ENCODE assay signal across 21 cellular contexts in the genomic region with DNA sequence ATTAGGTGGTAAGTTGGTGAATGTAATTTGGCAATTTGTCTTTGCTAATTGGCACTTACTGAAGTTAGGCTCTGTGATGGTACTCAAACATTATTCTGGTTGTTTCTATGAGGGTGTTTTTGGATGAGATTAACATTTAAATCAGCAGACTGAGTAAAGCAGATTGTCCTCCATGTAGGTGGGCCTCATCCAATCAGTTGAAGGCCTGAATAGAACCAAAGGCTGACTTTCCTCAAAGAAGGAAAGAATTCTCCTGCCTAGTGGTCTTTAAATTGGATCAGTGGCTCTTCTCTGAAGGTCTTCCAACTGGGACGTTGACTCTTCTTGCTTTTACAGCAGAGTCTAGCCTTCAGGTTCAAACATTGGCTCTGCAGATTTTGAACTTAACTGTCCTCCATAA.
DNase-seq lines count a peak whose midpoint lies in the region; ATAC-seq, FAIRE-seq and TF ChIP-seq lines count a peak whose summit lies in the region.
"Had no signal": no experiment of that assay in that cellular context is flagged by ENCODE, and none has a peak within 500 bp of the region (broad histone marks: within the 10 kb centered on the region; RNA-seq: fewer than 3 reads in every experiment).

No MANE protein-coding gene starts in this region.

- no peak overlapping the region for H3K9ac ChIP-seq in HUES48 (ENCODE audit: low read depth, low read length)
- no peak overlapping the region for H3K9ac ChIP-seq in K562 (ENCODE audit: insufficient read depth in 1 of 2, low read depth in 2 of 2, low read length in 2 of 2)
- no peak overlapping the region for H3K9ac ChIP-seq in Karpas-422 (ENCODE audit: low read length)
- H3K9ac ChIP-seq: BLaER1 treated with 17β-estradiol and CSF1 and Interleukin-3, amounts not matched to agents 10 nM and 100 nM had no signal

- H4K20me1 ChIP-seq in K562 (replicated peaks; ENCODE audit: control insufficient read depth, insufficient read depth, low read length) (no peaks in the 10 kb centered on the region), Karpas-422 (ENCODE audit: insufficient read depth, low read depth, low read length) (no peaks in the 10 kb centered on the region)
- H4K20me1 ChIP-seq: BLaER1 treated with 17β-estradiol and CSF1 and Interleukin-3, amounts not matched to agents 10 nM and 100 nM had no signal

- FAIRE-seq in GM12891 (lab: Jason Lieb, UNC) (peak; percentile 41), K562 (lab: Jason Lieb, UNC) (no peak)
- FAIRE-seq: A549, D721Med, G401.6, GM12892, GM18507 had no signal

- 0% methylated on average over 1 of the region's 1 CpG for WGBS in K562 (ENCODE audit: insufficient coverage, low coverage, missing lambda C conversion rate)

- H3K9me1 ChIP-seq in K562 (ENCODE audit: control insufficient read depth, insufficient read depth, low read length): no peaks in the 10 kb centered on the region

- peaks cover 84% of the 10 kb centered on the region for H3K27me3 ChIP-seq in HUES48 (ENCODE audit: control insufficient read depth, insufficient read depth, low read length)
- no peaks in the 10 kb centered on the region for H3K27me3 ChIP-seq in K562 (ENCODE audit: control insufficient read depth in 2 of 2, insufficient read depth in 2 of 2, low read length in 2 of 2)
- H3K27me3 ChIP-seq in Karpas-422 (ENCODE audit: low read length): no peaks in the 10 kb centered on the region
- H3K27me3 ChIP-seq: BLaER1 treated with 17β-estradiol and CSF1 and Interleukin-3, amounts not matched to agents 10 nM and 100 nM had no signal

- no peak overlapping the region for H3K4me2 ChIP-seq in K562 (ENCODE audit: insufficient read depth, low read length)
- no peak overlapping the region for H3K4me2 ChIP-seq in Karpas-422 (ENCODE audit: low read depth, low read length, poor library complexity, severe bottlenecking)
- H3K4me2 ChIP-seq: A549; BLaER1 treated with 17β-estradiol and CSF1 and Interleukin-3, amounts not matched to agents 10 nM and 100 nM had no signal

- ATAC-seq in K562: no peak
- ATAC-seq in GM21515 (IDR thresholded peaks at IDR 0.05; ENCODE audit: unreplicated experiment): no peak
- ATAC-seq: A549; CD8-positive, alpha-beta T cell had no signal

- CTCF ChIA-PET in K562 (lab: Yijun Ruan, JAX; ENCODE audit: low intra/inter-chr PET ratio): interaction anchor here (0.7 kb wide), 1 partner anchor 23 kb away, joined by 3 read pairs; no protein-coding TSS in a partner anchor

- no peak overlapping the region for H2AFZ ChIP-seq in K562 (ENCODE audit: low read depth, low read length)
- no peak overlapping the region for H2AFZ ChIP-seq in Karpas-422 (ENCODE audit: low read length)

- H3K4me1 ChIP-seq in HUES48 (ENCODE audit: control insufficient read depth, insufficient read depth, low read length): peaks cover 9% of the 10 kb centered on the region; the same call in 1 of the 2 replicates
- no peaks in the 10 kb centered on the region for H3K4me1 ChIP-seq in K562 (replicated peaks in 1 of 2; ENCODE audit: control insufficient read depth in 2 of 2, insufficient read depth in 2 of 2, low read length in 2 of 2)
- H3K4me1 ChIP-seq in Karpas-422 (ENCODE audit: low read length): peaks cover 6% of the 10 kb centered on the region
- H3K4me1 ChIP-seq: A549, Caco-2 had no signal

- H3K9me3 ChIP-seq in HUES48 (ENCODE audit: control insufficient read depth, insufficient read depth, low read length) (no peaks in the 10 kb centered on the region), K562 (replicated peaks; ENCODE audit: control insufficient read depth, insufficient read depth, low read depth, low read length) (no peaks in the 10 kb centered on the region), Karpas-422 (ENCODE audit: low read length) (no peaks in the 10 kb centered on the region)
- H3K9me3 ChIP-seq: A549, Caco-2 had no signal

- H3K36me3 ChIP-seq in HUES48 (ENCODE audit: control insufficient read depth, insufficient read depth, low read length) (no peaks in the 10 kb centered on the region), K562 (ENCODE audit: control insufficient read depth, insufficient read depth, low read length) (no peaks in the 10 kb centered on the region), Karpas-422 (ENCODE audit: insufficient read depth, low read length) (no peaks in the 10 kb centered on the region)

- BruUV-seq in K562 (replicated peaks; lab: Mats Ljungman, UMichigan): no TSS peak

- in situ Hi-C loops in K562 (cut with MboI): no loop called here

- TF ChIP-seq EP300 in K562 (IDR thresholded peaks at IDR 0.05; ENCODE audit: low read length): no peak

- H3K79me2 ChIP-seq in K562 (ENCODE audit: control insufficient read depth, insufficient read depth, low read length) (no peaks in the 10 kb centered on the region), Karpas-422 (ENCODE audit: low read length) (no peaks in the 10 kb centered on the region)

- no peak for TF ChIP-seq RAD21 in K562 (CRISPR knock-in tag; conservative IDR thresholded peaks at IDR 0.05 in 1 of 2, IDR thresholded peaks at IDR 0.05 in 1 of 2)

- intact Hi-C loops in K562 (cut with micrococcal nuclease): no loop called here

- DNase-seq in GM12891 (ENCODE audit: insufficient read length, low spot score) (no peak), K562 (ENCODE audit: extremely low read depth in 1 of 4, low spot score in 3 of 4) (no peak), pons (ENCODE audit: low spot score) (no peak), Karpas-422 (no peak)
- DNase-seq: AML-193; Caco-2; Calu3; CD4-positive, alpha-beta T cell; CD8-positive, alpha-beta T cell; DMS79 treated with DMSO at 0.1 percent for 48 hours; GF-D8 had no signal

- TF ChIP-seq POLR2A in GM12891 (IDR thresholded peaks at IDR 0.05; ENCODE audit: low read depth, low read length): no peak
- TF ChIP-seq POLR2A in K562 (conservative IDR thresholded peaks at IDR 0.05): no peak

- H3K4me3 ChIP-seq in HUES48 (ENCODE audit: low read depth, low read length) (no peak overlapping the region), K562 (no peak overlapping the region), Karpas-422 (ENCODE audit: low read length) (no peak overlapping the region)
- H3K4me3 ChIP-seq: A549; BLaER1 treated with 17β-estradiol and CSF1 and Interleukin-3, amounts not matched to agents 10 nM and 100 nM had no signal

- H3K27ac ChIP-seq in HUES48 (ENCODE audit: low read depth, low read length) (peak overlapping the region; percentile 8), K562 (ENCODE audit: extremely low read depth, low read depth, low read length) (no peak overlapping the region), Karpas-422 (ENCODE audit: low read length) (no peak overlapping the region)
- H3K27ac ChIP-seq: 22Rv1; A549; BLaER1 treated with 17β-estradiol and CSF1 and Interleukin-3, amounts not matched to agents 10 nM and 100 nM; C4-2B had no signal

- H3K9me2 ChIP-seq in Karpas-422 (replicated peaks; ENCODE audit: insufficient read depth, low read length): no peaks in the 10 kb centered on the region

- TF ChIP-seq CTCF in K562 (IDR thresholded peaks at IDR 0.05 in 2 of 3, conservative IDR thresholded peaks at IDR 0.05 in 1 of 3; ENCODE audit: insufficient read depth in 2 of 3, low read depth in 1 of 3, low read length in 3 of 3): no peak

- POLR2A ChIA-PET in K562 (lab: Yijun Ruan, JAX): no interaction called here

TF ChIP-seq in GM12891, 5 proteins besides CTCF, POLR2A, EP300 and RAD21:
- TF ChIP-seq SPI1 (IDR thresholded peaks at IDR 0.05; ENCODE audit: low read depth, low read length): no peak
- no peak for TF ChIP-seq POLR2AphosphoS5 (IDR thresholded peaks at IDR 0.05; ENCODE audit: low read depth, low read length)
- no peak for TF ChIP-seq POU2F2 (IDR thresholded peaks at IDR 0.05; ENCODE audit: low read depth, low read length)
- no peak for TF ChIP-seq PAX5 (IDR thresholded peaks at IDR 0.05; ENCODE audit: insufficient read depth, low read length, severe bottlenecking)
- TF ChIP-seq TAF1 (IDR thresholded peaks at IDR 0.05; ENCODE audit: low read depth, low read length): no peak

TF ChIP-seq in K562, 482 proteins besides CTCF, POLR2A, EP300 and RAD21:
- TF ChIP-seq, protein P1, sequence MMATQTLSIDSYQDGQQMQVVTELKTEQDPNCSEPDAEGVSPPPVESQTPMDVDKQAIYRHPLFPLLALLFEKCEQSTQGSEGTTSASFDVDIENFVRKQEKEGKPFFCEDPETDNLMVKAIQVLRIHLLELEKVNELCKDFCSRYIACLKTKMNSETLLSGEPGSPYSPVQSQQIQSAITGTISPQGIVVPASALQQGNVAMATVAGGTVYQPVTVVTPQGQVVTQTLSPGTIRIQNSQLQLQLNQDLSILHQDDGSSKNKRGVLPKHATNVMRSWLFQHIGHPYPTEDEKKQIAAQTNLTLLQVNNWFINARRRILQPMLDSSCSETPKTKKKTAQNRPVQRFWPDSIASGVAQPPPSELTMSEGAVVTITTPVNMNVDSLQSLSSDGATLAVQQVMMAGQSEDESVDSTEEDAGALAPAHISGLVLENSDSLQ (IDR thresholded peaks at IDR 0.05): no peak
- TF ChIP-seq SRSF9 (IDR thresholded peaks at IDR 0.05; ENCODE audit: borderline replicate concordance, low read depth, low read length) (no peak), SNIP1 (IDR thresholded peaks at IDR 0.05; ENCODE audit: low read depth) (no peak), GABPA (tag; conservative IDR thresholded peaks at IDR 0.05; ENCODE audit: low read depth) (no peak), GATA2 (CRISPR knock-in tag; IDR thresholded peaks at IDR 0.05) (no peak), ZNF134 (CRISPR knock-in tag; conservative IDR thresholded peaks at IDR 0.05) (peak; percentile 80; the same call in 1 of the 2 replicates), SIX5 (IDR thresholded peaks at IDR 0.05; ENCODE audit: borderline replicate concordance in 1 of 2, insufficient read depth in 1 of 2, low read depth in 1 of 2, low read length in 2 of 2) (no peak)
